Comparison of ENCODE assay signal across 8 cellular contexts in the genomic region with DNA sequence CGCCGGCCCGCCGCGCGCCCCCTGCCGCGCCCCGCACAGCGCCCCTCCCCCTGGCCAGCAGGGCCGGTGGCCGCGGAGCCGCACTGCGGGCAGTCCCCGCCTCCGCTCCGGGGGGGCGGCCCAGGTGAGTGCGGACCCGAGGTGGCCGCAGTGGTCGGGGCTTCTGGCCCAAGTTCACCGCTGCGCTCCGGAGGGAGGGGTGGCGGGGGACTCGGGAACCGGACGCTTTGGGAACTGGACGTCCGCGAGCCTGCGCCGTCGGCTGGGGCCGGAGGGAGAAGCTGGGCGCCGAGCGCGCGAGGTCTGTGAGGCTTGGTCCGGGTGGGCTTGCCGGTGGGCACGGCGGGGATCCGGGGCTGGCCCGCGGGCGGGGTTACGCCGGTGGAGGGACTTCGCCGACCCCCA. TPM values are rescaled to one million over a fixed set of nuclear protein-coding genes. Genes with fewer than 3 reads are reported as not detected.
DNase-seq lines count a peak whose midpoint lies in the region; ATAC-seq and TF ChIP-seq lines count a peak whose summit lies in the region.

No MANE protein-coding gene starts in this region.

- intact Hi-C loops in prostate gland (cut with DNase I), result loop anchor here (1.0 to 5.0 kb wide), 5 partner anchors 164 to 509 kb away; a partner anchor contains a TSS

- WGBS in prostate gland, result 1% methylated on average over 45 of the region's 54 CpGs

- H3K9me3 ChIP-seq in prostate gland, result no peaks in the 10 kb centered on the region

- H3K4me3 ChIP-seq in foreskin fibroblast (ENCODE audit: low read depth in 1 of 2, low read length in 2 of 2) (peak overlapping the region; percentile 18 to 27), prostate gland (peak overlapping the region; percentile 71 to 75)

- H3K36me3 ChIP-seq in prostate gland, result no peaks in the 10 kb centered on the region

- CTCF ChIA-PET in RWPE1 (lab: Yijun Ruan, JAX), result interaction anchor here (0.6 to 1.3 kb wide), 2 partner anchors 57 to 340 kb away, joined by 3 to 8 read pairs; no protein-coding TSS in a partner anchor

- peak overlapping the region; percentile 45 for H3K27ac ChIP-seq in RWPE1
- peak overlapping the region; percentile 69 to 72 for H3K27ac ChIP-seq in prostate gland

- POLR2A ChIA-PET in RWPE1 (lab: Yijun Ruan, JAX; ENCODE audit: low non-redundant PET), result no interaction called here

- TF ChIP-seq CTCF in GM20000 (IDR thresholded peaks at IDR 0.05; ENCODE audit: extremely low read depth, missing control alignments) (no peak), RWPE1 (conservative IDR thresholded peaks at IDR 0.05; ENCODE audit: low read depth) (no peak), foreskin fibroblast (IDR thresholded peaks at IDR 0.05; ENCODE audit: low read depth, low read length) (no peak), prostate gland (IDR thresholded peaks at IDR 0.05) (no peak)

- DNase-seq in GM20000 (ENCODE audit: low spot score) (peak; percentile 53), RWPE1 (ENCODE audit: low spot score) (no peak), foreskin fibroblast (peak in 1 of 2 donors; percentile 12), prostate gland (ENCODE audit: low spot score) (no peak), AG08395 (ENCODE audit: low spot score) (no peak), NCI-H1694 treated with DMSO at 0.1 percent for 48 hours (lab: John Stamatoyannopoulos, UW) (no peak), germinal center (ENCODE audit: low spot score) (no peak)

- H3K27me3 ChIP-seq in prostate gland (replicated peaks; ENCODE audit: insufficient read depth), result no peaks in the 10 kb centered on the region

- TF ChIP-seq POLR2A in prostate gland (IDR thresholded peaks at IDR 0.05), result no peak

- ATAC-seq in HG03439 (IDR thresholded peaks at IDR 0.05; ENCODE audit: unreplicated experiment), result no peak

- H3K4me1 ChIP-seq in prostate gland (replicated peaks), result peaks cover 14% of the 10 kb centered on the region

RNA-seq across cellular contexts. Expression of a gene that starts 0.6 kb away (rescaled TPM):
- 100 to 1,000 TPM in 1 of 2 donors, 10 to 100 TPM in 1; 59.9 to 107 TPM for total RNA-seq in prostate gland
